ENCODE assay signal across 1 cellular context in genomic region chr5:179550511-179551342, GRCh38.
TF ChIP-seq lines count a peak whose summit lies in the region.

Gene RUFY1, plus strand, starts transcription at chr5:179550554. Its CDS starts 16 bp downstream, at chr5:179550570.

TF ChIP-seq in HepG2, 621 proteins besides CTCF, POLR2A, EP300 and RAD21 (continued from another document and continues in another):
- TF ChIP-seq REST (IDR thresholded peaks at IDR 0.05; ENCODE audit: borderline replicate concordance in 1 of 2, low read depth in 1 of 2, low read length in 2 of 2) (peak in 1 of 2 experiments; percentile 11; a peak in 1 of 4 replicates), IKZF1 (IDR thresholded peaks at IDR 0.05) (no peak), GMEB1 (CRISPR knock-in tag; IDR thresholded peaks at IDR 0.05; ENCODE audit: borderline replicate concordance) (no peak), PHF20 (CRISPR knock-in tag; IDR thresholded peaks at IDR 0.05) (0 out of 2 replicates have a peak, but pooled peaks have one; percentile 52), POGK (CRISPR knock-in tag; conservative IDR thresholded peaks at IDR 0.05) (peak; percentile 85), ZMYM3 (CRISPR knock-in tag; IDR thresholded peaks at IDR 0.05) (no peak), ZNF740 (CRISPR knock-in tag; IDR thresholded peaks at IDR 0.05) (no peak), USF2 (IDR thresholded peaks at IDR 0.05; ENCODE audit: low read depth, low read length) (no peak), USF2 (CRISPR knock-in tag; IDR thresholded peaks at IDR 0.05; ENCODE audit: borderline replicate concordance) (peak; percentile 55; the same call in 1 of the 2 replicates), ZGPAT (CRISPR knock-in tag; IDR thresholded peaks at IDR 0.05) (peak; percentile 48; the same call in 1 of the 2 replicates), ZSCAN12 (CRISPR knock-in tag; IDR thresholded peaks at IDR 0.05) (no peak), GABPB1 (CRISPR knock-in tag; IDR thresholded peaks at IDR 0.05) (peak; percentile 54; the same call in 1 of the 2 replicates), XBP1 (CRISPR knock-in tag; IDR thresholded peaks at IDR 0.05) (no peak), ZFX (CRISPR knock-in tag; IDR thresholded peaks at IDR 0.05; ENCODE audit: low read depth) (peak; percentile 73), ZNF569 (CRISPR knock-in tag; IDR thresholded peaks at IDR 0.05; ENCODE audit: borderline replicate concordance) (no peak), ZNF275 (CRISPR knock-in tag; IDR thresholded peaks at IDR 0.05; ENCODE audit: borderline replicate concordance) (no peak), SAFB2 (CRISPR knock-in tag; IDR thresholded peaks at IDR 0.05; ENCODE audit: borderline replicate concordance, low read depth) (0 out of 2 replicates have a peak, but pooled peaks have one; percentile 1), ZNF430 (CRISPR knock-in tag; IDR thresholded peaks at IDR 0.05) (peak; percentile 44; the same call in 1 of the 2 replicates), MTA3 (CRISPR knock-in tag; IDR thresholded peaks at IDR 0.05) (no peak), KDM5A (IDR thresholded peaks at IDR 0.05; ENCODE audit: borderline replicate concordance, low read length) (peak; percentile 56; the same call in 1 of the 2 replicates), KDM2A (CRISPR knock-in tag; IDR thresholded peaks at IDR 0.05; ENCODE audit: borderline replicate concordance, low read depth) (peak; percentile 19; the same call in 1 of the 2 replicates), ATF4 (CRISPR knock-in tag; IDR thresholded peaks at IDR 0.05) (no peak), HNF4G (IDR thresholded peaks at IDR 0.05; ENCODE audit: borderline replicate concordance, low read depth, low read length) (no peak), HNF4G (CRISPR knock-in tag; IDR thresholded peaks at IDR 0.05; ENCODE audit: borderline replicate concordance, low read depth) (no peak), ZNF501 (CRISPR knock-in tag; IDR thresholded peaks at IDR 0.05) (peak; percentile 56; the same call in 1 of the 2 replicates), ZNF891 (CRISPR knock-in tag; IDR thresholded peaks at IDR 0.05) (peak; percentile 74), BORCS8-MEF2B (CRISPR knock-in tag; IDR thresholded peaks at IDR 0.05) (no peak), LBX2 (CRISPR knock-in tag; IDR thresholded peaks at IDR 0.05; ENCODE audit: borderline replicate concordance) (no peak; the same call in 1 of the 2 replicates), MXD4 (CRISPR knock-in tag; IDR thresholded peaks at IDR 0.05) (no peak), PHF8 (CRISPR knock-in tag; IDR thresholded peaks at IDR 0.05) (peak; percentile 92), ARID5B (CRISPR knock-in tag; IDR thresholded peaks at IDR 0.05) (peak; percentile 24), HES4 (CRISPR knock-in tag; IDR thresholded peaks at IDR 0.05; ENCODE audit: borderline replicate concordance) (peak; percentile 51; the same call in 1 of the 2 replicates), HMGXB4 (CRISPR knock-in tag; IDR thresholded peaks at IDR 0.05; ENCODE audit: borderline replicate concordance in 1 of 2, low read depth in 1 of 2) (peak; percentile 20 to 66; a peak in 2 of 4 replicates), SOX13 (IDR thresholded peaks at IDR 0.05) (no peak), SOX13 (CRISPR knock-in tag; conservative IDR thresholded peaks at IDR 0.05 in 1 of 2, IDR thresholded peaks at IDR 0.05 in 1 of 2) (peak in 1 of 2 experiments; percentile 18; a peak in 1 of 4 replicates), PRMT3 (CRISPR knock-in tag; IDR thresholded peaks at IDR 0.05; ENCODE audit: borderline replicate concordance, low read depth) (peak; percentile 69; the same call in 1 of the 2 replicates), RBFOX2 (IDR thresholded peaks at IDR 0.05; ENCODE audit: low read depth, low read length) (peak; percentile 88), TAF15 (IDR thresholded peaks at IDR 0.05; ENCODE audit: low read depth, low read length, poor library complexity, severe bottlenecking) (no peak)
